8 cellular contexts compared by ENCODE assay signal in genomic region chr4:184513802-184514120, GRCh38. TPM values are rescaled to one million over a fixed set of nuclear protein-coding genes. Genes with fewer than 3 reads are reported as not detected.
DNase-seq lines count a peak whose midpoint lies in the region; ATAC-seq lines count a peak whose summit lies in the region.

No MANE protein-coding gene starts in this region.

- H3K27ac ChIP-seq in substantia nigra (ENCODE audit: low read depth, low read length, poor library complexity, severe bottlenecking), result peak overlapping the region; percentile 77

- peaks cover 22% of the 10 kb centered on the region for H3K9me3 Mint-ChIP-seq in activated CD4-positive, alpha-beta T cell treated with anti-CD3 and anti-CD28 coated beads, Interleukin-2, amount 10 ng/mL, durations not matched to agents 7 days and 5 days
- H3K9me3 Mint-ChIP-seq in activated naive CD8-positive, alpha-beta T cell treated with anti-CD3 and anti-CD28 coated beads, Interleukin-2, amount 50 U/mL, for 24 hours, result peaks cover 5% of the 10 kb centered on the region

- POLR2A ChIA-PET in activated CD4-positive, alpha-beta T cell treated with anti-CD3 and anti-CD28 coated beads, Interleukin-2, amount 10 ng/mL, durations not matched to agents 7 days and 5 days (lab: Charles Lee), result interaction anchor here (1.1 to 1.8 kb wide), 5 partner anchors 10 to 109 kb away, joined by 3 to 14 read pairs (median 4); partner anchors contain the start of gene IRF2

- DNase-seq in activated CD4-positive, alpha-beta T cell treated with anti-CD3 and anti-CD28 coated beads, Interleukin-2, amount 10 ng/mL, durations not matched to agents 7 days and 5 days, result no peak
- DNase-seq in activated CD4-positive, alpha-beta T cell treated with anti-CD3 and anti-CD28 coated beads, Interleukin-2, amount 50 U/mL, for 1 hour, result no peak
- DNase-seq in activated naive CD8-positive, alpha-beta T cell treated with anti-CD3 and anti-CD28 coated beads, Interleukin-2, amount 50 U/mL, for 24 hours, result no peak
- DNase-seq in substantia nigra (lab: John Stamatoyannopoulos, UW), result no peak
- DNase-seq in DMS53 (lab: John Stamatoyannopoulos, UW), result no peak
- DNase-seq in cerebellum (ENCODE audit: low spot score), result no peak
- DNase-seq in NCI-H146 (lab: John Stamatoyannopoulos, UW), result no peak

- peak overlapping the region; percentile 35 for H3K4me3 Mint-ChIP-seq in activated CD4-positive, alpha-beta T cell treated with anti-CD3 and anti-CD28 coated beads, Interleukin-2, amount 10 ng/mL, durations not matched to agents 7 days and 5 days
- H3K4me3 Mint-ChIP-seq in activated naive CD8-positive, alpha-beta T cell treated with anti-CD3 and anti-CD28 coated beads, Interleukin-2, amount 50 U/mL, for 24 hours, result peak overlapping the region; percentile 73

- H3K4me1 Mint-ChIP-seq in activated CD4-positive, alpha-beta T cell treated with anti-CD3 and anti-CD28 coated beads, Interleukin-2, amount 10 ng/mL, durations not matched to agents 7 days and 5 days, result peaks cover 36% of the 10 kb centered on the region
- peaks cover 46% of the 10 kb centered on the region for H3K4me1 Mint-ChIP-seq in activated naive CD8-positive, alpha-beta T cell treated with anti-CD3 and anti-CD28 coated beads, Interleukin-2, amount 50 U/mL, for 24 hours

- no peaks in the 10 kb centered on the region for H3K27me3 Mint-ChIP-seq in activated CD4-positive, alpha-beta T cell treated with anti-CD3 and anti-CD28 coated beads, Interleukin-2, amount 10 ng/mL, durations not matched to agents 7 days and 5 days
- no peaks in the 10 kb centered on the region for H3K27me3 Mint-ChIP-seq in activated naive CD8-positive, alpha-beta T cell treated with anti-CD3 and anti-CD28 coated beads, Interleukin-2, amount 50 U/mL, for 24 hours

- H3K36me3 Mint-ChIP-seq in activated CD4-positive, alpha-beta T cell treated with anti-CD3 and anti-CD28 coated beads, Interleukin-2, amount 10 ng/mL, durations not matched to agents 7 days and 5 days (ENCODE audit: low read depth), result peaks cover 17% of the 10 kb centered on the region
- H3K36me3 Mint-ChIP-seq in activated naive CD8-positive, alpha-beta T cell treated with anti-CD3 and anti-CD28 coated beads, Interleukin-2, amount 50 U/mL, for 24 hours (ENCODE audit: low read depth), result peaks cover 5% of the 10 kb centered on the region

- CTCF ChIA-PET in activated CD4-positive, alpha-beta T cell treated with anti-CD3 and anti-CD28 coated beads, Interleukin-2, amount 10 ng/mL, durations not matched to agents 7 days and 5 days (lab: Charles Lee), result interaction anchor here (1.0 to 7.0 kb wide), 11 partner anchors 8 to 249 kb away, joined by 3 to 44 read pairs (median 4); no protein-coding TSS in a partner anchor

- peak overlapping the region; percentile 56 for H3K27ac Mint-ChIP-seq in activated CD4-positive, alpha-beta T cell treated with anti-CD3 and anti-CD28 coated beads, Interleukin-2, amount 10 ng/mL, durations not matched to agents 7 days and 5 days
- H3K27ac Mint-ChIP-seq in activated naive CD8-positive, alpha-beta T cell treated with anti-CD3 and anti-CD28 coated beads, Interleukin-2, amount 50 U/mL, for 24 hours, result peak overlapping the region; percentile 84

- peak; percentile 16 for ATAC-seq in HG02763 (IDR thresholded peaks at IDR 0.05; ENCODE audit: unreplicated experiment)
- peak; percentile 48 for ATAC-seq in activated naive CD8-positive, alpha-beta T cell treated with anti-CD3 and anti-CD28 coated beads, Interleukin-2, amount 50 U/mL, for 24 hours

RNA-seq across cellular contexts. Expression of gene IRF2, which starts 39.4 kb away (rescaled TPM):
- 10 to 100 TPM; 82.1 to 84.3 TPM for total RNA-seq in activated CD4-positive, alpha-beta T cell treated with anti-CD3 and anti-CD28 coated beads, Interleukin-2, amount 10 ng/mL, durations not matched to agents 7 days and 5 days
- 12.7 TPM for total RNA-seq in cerebellum
